ENCODE assay signal across 18 cellular contexts in genomic region chr9:70573308-70573707, GRCh38.
"Had no signal": no experiment of that assay in that cellular context is flagged by ENCODE, and none has a peak within 500 bp of the region (broad histone marks: within the 10 kb centered on the region; RNA-seq: fewer than 3 reads in every experiment).

No MANE protein-coding gene starts in this region.

- H3K9me3 ChIP-seq: upper lobe of left lung had no signal

- H3K9me3 Mint-ChIP-seq: activated CD4-positive, alpha-beta memory T cell treated with anti-CD3 and anti-CD28 coated beads for 36 hours; activated naive CD4-positive, alpha-beta T cell treated with anti-CD3 and anti-CD28 coated beads for 36 hours; activated T-cell treated with anti-CD3 and anti-CD28 coated beads, Interleukin-2, amount 50 U/mL, for 72 hours; dendritic cell treated with granulocyte-macrophage colony-stimulating factor and Interleukin-4, amounts not matched to agents 40 ng/mL and 50 ng/mL, for 4 days had no signal

- H3K4me3 Mint-ChIP-seq: activated CD4-positive, alpha-beta memory T cell treated with anti-CD3 and anti-CD28 coated beads for 36 hours; activated naive CD4-positive, alpha-beta T cell treated with anti-CD3 and anti-CD28 coated beads for 36 hours; activated naive CD8-positive, alpha-beta T cell treated with anti-CD3 and anti-CD28 coated beads, Interleukin-2, amount 10 ng/mL, durations not matched to agents 7 days and 5 days; activated T-cell treated with anti-CD3 and anti-CD28 coated beads, Interleukin-2, amount 50 U/mL, for 72 hours; dendritic cell treated with granulocyte-macrophage colony-stimulating factor and Interleukin-4, amounts not matched to agents 40 ng/mL and 50 ng/mL, for 4 days; naive thymus-derived CD4-positive, alpha-beta T cell; neural crest cell had no signal

- DNase-seq: activated CD4-positive, alpha-beta memory T cell treated with anti-CD3 and anti-CD28 coated beads for 36 hours; activated CD4-positive, alpha-beta T cell treated with anti-CD3 and anti-CD28 coated beads for 48 hours; activated effector memory CD4-positive, alpha-beta T cell treated with Interleukin-2 at 50 U/mL for 16 hours; activated naive CD4-positive, alpha-beta T cell treated with anti-CD3 and anti-CD28 coated beads for 36 hours; activated naive CD8-positive, alpha-beta T cell treated with anti-CD3 and anti-CD28 coated beads, Interleukin-2, amount 10 ng/mL, durations not matched to agents 7 days and 5 days; activated T-cell treated with anti-CD3 and anti-CD28 coated beads, Interleukin-2, amount 50 U/mL, for 72 hours; effector CD4-positive, alpha-beta T cell; foreskin keratinocyte; kidney; naive thymus-derived CD4-positive, alpha-beta T cell; occipital lobe; stimulated activated CD4-positive, alpha-beta T cell treated with anti-CD3 and anti-CD28 coated beads, Interleukin-4, amount 100 ng/mL, for 4 hours; stimulated activated naive CD8-positive, alpha-beta T cell treated with anti-CD3 and anti-CD28 coated beads, Interleukin-15, Interleukin-2, amounts not matched to agents 100 U/mL and 50 U/mL, for 24 hours; upper lobe of left lung had no signal

- H3K27me3 Mint-ChIP-seq: activated CD4-positive, alpha-beta memory T cell treated with anti-CD3 and anti-CD28 coated beads for 36 hours; dendritic cell treated with granulocyte-macrophage colony-stimulating factor and Interleukin-4, amounts not matched to agents 40 ng/mL and 50 ng/mL, for 4 days had no signal

- H3K36me3 Mint-ChIP-seq: activated CD4-positive, alpha-beta memory T cell treated with anti-CD3 and anti-CD28 coated beads for 36 hours had no signal

- H3K27ac Mint-ChIP-seq: activated CD4-positive, alpha-beta memory T cell treated with anti-CD3 and anti-CD28 coated beads for 36 hours; activated naive CD8-positive, alpha-beta T cell treated with anti-CD3 and anti-CD28 coated beads, Interleukin-2, amount 10 ng/mL, durations not matched to agents 7 days and 5 days; dendritic cell treated with granulocyte-macrophage colony-stimulating factor and Interleukin-4, amounts not matched to agents 40 ng/mL and 50 ng/mL, for 4 days had no signal

- H3K27me3 ChIP-seq: cardiac muscle cell, upper lobe of left lung had no signal

- H3K36me3 ChIP-seq: cardiac muscle cell, upper lobe of left lung had no signal

- H3K4me3 ChIP-seq: cardiac muscle cell, upper lobe of left lung had no signal

- H3K4me1 Mint-ChIP-seq: activated naive CD8-positive, alpha-beta T cell treated with anti-CD3 and anti-CD28 coated beads, Interleukin-2, amount 10 ng/mL, durations not matched to agents 7 days and 5 days had no signal

- H3K27ac ChIP-seq: cardiac muscle cell, foreskin keratinocyte had no signal

- ATAC-seq: activated T-cell treated with anti-CD3 and anti-CD28 coated beads, Interleukin-2, amount 50 U/mL, for 72 hours; foreskin keratinocyte; left lobe of liver; naive thymus-derived CD4-positive, alpha-beta T cell; stimulated activated naive CD8-positive, alpha-beta T cell treated with anti-CD3 and anti-CD28 coated beads, Interleukin-15, Interleukin-2, amounts not matched to agents 100 U/mL and 50 U/mL, for 24 hours had no signal
